25 cellular contexts compared by ENCODE assay signal in the genomic region with DNA sequence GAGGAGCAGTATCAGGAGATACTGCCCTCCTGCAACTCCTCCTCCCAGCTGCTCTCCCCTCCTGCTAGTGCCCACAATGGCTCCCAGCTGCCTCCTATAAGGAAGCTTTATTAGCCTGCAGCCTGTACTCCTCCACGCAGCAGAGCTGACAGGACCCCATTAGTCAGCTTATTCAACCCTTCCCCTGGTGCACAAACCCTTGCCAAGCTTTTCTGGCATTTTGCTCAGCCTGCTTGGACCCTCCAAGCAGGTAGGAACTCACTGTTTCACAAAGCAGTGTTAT. TPM values are rescaled to one million over a fixed set of nuclear protein-coding genes. Genes with fewer than 3 reads are reported as not detected.
"Had no signal": no experiment of that assay in that cellular context is flagged by ENCODE, and none has a peak within 500 bp of the region (broad histone marks: within the 10 kb centered on the region; RNA-seq: fewer than 3 reads in every experiment).

No MANE protein-coding gene starts in this region.

- ATAC-seq: activated CD8-positive, alpha-beta memory T cell treated with anti-CD3 and anti-CD28 coated beads, Interleukin-2, amount 10 ng/mL, durations not matched to agents 7 days and 5 days; left cardiac atrium; naive thymus-derived CD4-positive, alpha-beta T cell; sciatic nerve had no signal

- H3K4me2 ChIP-seq: hepatocyte, smooth muscle cell had no signal

- H3K9me3 Mint-ChIP-seq: activated naive CD8-positive, alpha-beta T cell treated with anti-CD3 and anti-CD28 coated beads, Interleukin-2, amount 10 ng/mL, durations not matched to agents 7 days and 5 days; activated T-helper 2 cell treated with anti-CD3 and anti-CD28 coated beads, Interferon-gamma antibody, Interleukin-2, Interleukin-4, amounts not matched to agents 10 μg/mL and 5 μg/mL and 100 μg/mL, durations not matched to agents 14 hours and 24 hours and 36 hours; dendritic cell treated with granulocyte-macrophage colony-stimulating factor and Interleukin-4, amounts not matched to agents 40 ng/mL and 50 ng/mL, for 4 days; naive thymus-derived CD4-positive, alpha-beta T cell; T-helper 1 cell treated with Interleukin-12 subunit alpha and Interleukin-12 subunit beta and Interleukin-4 antibody, amounts not matched to agents 30 μg/mL and 1 μg/mL, for 36 hours had no signal

- H3K4me3 Mint-ChIP-seq: activated CD8-positive, alpha-beta memory T cell treated with anti-CD3 and anti-CD28 coated beads, Interleukin-2, amount 10 ng/mL, durations not matched to agents 7 days and 5 days; activated naive CD8-positive, alpha-beta T cell treated with anti-CD3 and anti-CD28 coated beads, Interleukin-2, amount 10 ng/mL, durations not matched to agents 7 days and 5 days; dendritic cell treated with granulocyte-macrophage colony-stimulating factor and Interleukin-4, amounts not matched to agents 40 ng/mL and 50 ng/mL, for 4 days; naive thymus-derived CD4-positive, alpha-beta T cell; T-helper 1 cell treated with Interleukin-12 subunit alpha and Interleukin-12 subunit beta and Interleukin-4 antibody, amounts not matched to agents 30 μg/mL and 1 μg/mL, for 36 hours had no signal

- H3K4me3 ChIP-seq: cardiac muscle cell, hepatocyte, smooth muscle cell, stomach, testis, upper lobe of right lung had no signal

- H3K36me3 ChIP-seq: cardiac muscle cell, stomach, upper lobe of right lung, WERI-Rb-1 had no signal

- DNase-seq: activated CD4-positive, alpha-beta T cell treated with anti-CD3 and anti-CD28 coated beads for 1 hour; activated CD4-positive, alpha-beta T cell treated with anti-CD3 and anti-CD28 coated beads, Interleukin-2, amount 50 U/mL, for 4 hours; activated CD8-positive, alpha-beta memory T cell treated with anti-CD3 and anti-CD28 coated beads, Interleukin-2, amount 10 ng/mL, durations not matched to agents 7 days and 5 days; activated T-cell treated with anti-CD3 and anti-CD28 coated beads, Interleukin-2, amount 50 U/mL, for 1 hour; amygdala; foreskin fibroblast; left cardiac atrium; mesendoderm; naive thymus-derived CD4-positive, alpha-beta T cell; stimulated activated CD4-positive, alpha-beta T cell treated with anti-CD3 and anti-CD28 coated beads, Interleukin-4, amount 100 ng/mL, for 1 hour; testis; WERI-Rb-1 had no signal

- H3K9me3 ChIP-seq: stomach, testis, upper lobe of right lung had no signal

- H3K79me2 ChIP-seq: hepatocyte had no signal

- H3K36me3 Mint-ChIP-seq: activated CD8-positive, alpha-beta memory T cell treated with anti-CD3 and anti-CD28 coated beads, Interleukin-2, amount 10 ng/mL, durations not matched to agents 7 days and 5 days; activated naive CD8-positive, alpha-beta T cell treated with anti-CD3 and anti-CD28 coated beads, Interleukin-2, amount 10 ng/mL, durations not matched to agents 7 days and 5 days had no signal

- H3K27me3 Mint-ChIP-seq: activated CD8-positive, alpha-beta memory T cell treated with anti-CD3 and anti-CD28 coated beads, Interleukin-2, amount 10 ng/mL, durations not matched to agents 7 days and 5 days had no signal

- H3K27me3 ChIP-seq: hepatocyte, stomach, testis, upper lobe of right lung had no signal

- H2AFZ ChIP-seq: hepatocyte had no signal

- H3K27ac Mint-ChIP-seq: activated CD8-positive, alpha-beta memory T cell treated with anti-CD3 and anti-CD28 coated beads, Interleukin-2, amount 10 ng/mL, durations not matched to agents 7 days and 5 days; activated naive CD8-positive, alpha-beta T cell treated with anti-CD3 and anti-CD28 coated beads, Interleukin-2, amount 10 ng/mL, durations not matched to agents 7 days and 5 days; activated T-helper 2 cell treated with anti-CD3 and anti-CD28 coated beads, Interferon-gamma antibody, Interleukin-2, Interleukin-4, amounts not matched to agents 10 μg/mL and 5 μg/mL and 100 μg/mL, durations not matched to agents 14 hours and 24 hours and 36 hours; dendritic cell treated with granulocyte-macrophage colony-stimulating factor and Interleukin-4, amounts not matched to agents 40 ng/mL and 50 ng/mL, for 4 days; naive thymus-derived CD4-positive, alpha-beta T cell; T-helper 1 cell treated with Interleukin-12 subunit alpha and Interleukin-12 subunit beta and Interleukin-4 antibody, amounts not matched to agents 30 μg/mL and 1 μg/mL, for 36 hours had no signal

- H3K27ac ChIP-seq: cardiac muscle cell, hepatocyte, stomach, testis, upper lobe of right lung, WERI-Rb-1 had no signal

RNA-seq across cellular contexts. Expression of a gene that starts 6.9 kb away (rescaled TPM):
- total RNA-seq: activated CD8-positive, alpha-beta memory T cell treated with anti-CD3 and anti-CD28 coated beads, Interleukin-2, amount 10 ng/mL, durations not matched to agents 7 days and 5 days; activated naive CD8-positive, alpha-beta T cell treated with anti-CD3 and anti-CD28 coated beads, Interleukin-2, amount 10 ng/mL, durations not matched to agents 7 days and 5 days; activated T-helper 2 cell treated with anti-CD3 and anti-CD28 coated beads, Interferon-gamma antibody, Interleukin-2, Interleukin-4, amounts not matched to agents 10 μg/mL and 5 μg/mL and 100 μg/mL, durations not matched to agents 14 hours and 24 hours and 36 hours; cardiac muscle cell; chondrocyte; glomerular endothelial cell; mucosa of gallbladder; naive thymus-derived CD4-positive, alpha-beta T cell; sciatic nerve; upper lobe of right lung had no signal
- polyA plus RNA-seq: cardiac muscle cell; naive thymus-derived CD4-positive, alpha-beta T cell; stomach had no signal

RNA-seq across cellular contexts. Expression of a gene that starts 18.1 kb away (rescaled TPM):
- total RNA-seq: activated CD8-positive, alpha-beta memory T cell treated with anti-CD3 and anti-CD28 coated beads, Interleukin-2, amount 10 ng/mL, durations not matched to agents 7 days and 5 days; activated naive CD8-positive, alpha-beta T cell treated with anti-CD3 and anti-CD28 coated beads, Interleukin-2, amount 10 ng/mL, durations not matched to agents 7 days and 5 days; activated T-helper 2 cell treated with anti-CD3 and anti-CD28 coated beads, Interferon-gamma antibody, Interleukin-2, Interleukin-4, amounts not matched to agents 10 μg/mL and 5 μg/mL and 100 μg/mL, durations not matched to agents 14 hours and 24 hours and 36 hours; glomerular endothelial cell; naive thymus-derived CD4-positive, alpha-beta T cell; smooth muscle cell had no signal
- polyA plus RNA-seq: naive thymus-derived CD4-positive, alpha-beta T cell; smooth muscle cell had no signal

RNA-seq across cellular contexts. Expression of a gene that starts 29.1 kb away (rescaled TPM):
- total RNA-seq: activated CD8-positive, alpha-beta memory T cell treated with anti-CD3 and anti-CD28 coated beads, Interleukin-2, amount 10 ng/mL, durations not matched to agents 7 days and 5 days; activated naive CD8-positive, alpha-beta T cell treated with anti-CD3 and anti-CD28 coated beads, Interleukin-2, amount 10 ng/mL, durations not matched to agents 7 days and 5 days; activated T-helper 2 cell treated with anti-CD3 and anti-CD28 coated beads, Interferon-gamma antibody, Interleukin-2, Interleukin-4, amounts not matched to agents 10 μg/mL and 5 μg/mL and 100 μg/mL, durations not matched to agents 14 hours and 24 hours and 36 hours; chondrocyte; glomerular endothelial cell; hepatocyte; naive thymus-derived CD4-positive, alpha-beta T cell; smooth muscle cell had no signal
- polyA plus RNA-seq: naive thymus-derived CD4-positive, alpha-beta T cell; smooth muscle cell had no signal

RNA-seq across cellular contexts. Expression of a gene that starts 39.9 kb away (rescaled TPM):
- total RNA-seq: glomerular endothelial cell had no signal
- polyA plus RNA-seq: naive thymus-derived CD4-positive, alpha-beta T cell had no signal
